In the genomic region with DNA sequence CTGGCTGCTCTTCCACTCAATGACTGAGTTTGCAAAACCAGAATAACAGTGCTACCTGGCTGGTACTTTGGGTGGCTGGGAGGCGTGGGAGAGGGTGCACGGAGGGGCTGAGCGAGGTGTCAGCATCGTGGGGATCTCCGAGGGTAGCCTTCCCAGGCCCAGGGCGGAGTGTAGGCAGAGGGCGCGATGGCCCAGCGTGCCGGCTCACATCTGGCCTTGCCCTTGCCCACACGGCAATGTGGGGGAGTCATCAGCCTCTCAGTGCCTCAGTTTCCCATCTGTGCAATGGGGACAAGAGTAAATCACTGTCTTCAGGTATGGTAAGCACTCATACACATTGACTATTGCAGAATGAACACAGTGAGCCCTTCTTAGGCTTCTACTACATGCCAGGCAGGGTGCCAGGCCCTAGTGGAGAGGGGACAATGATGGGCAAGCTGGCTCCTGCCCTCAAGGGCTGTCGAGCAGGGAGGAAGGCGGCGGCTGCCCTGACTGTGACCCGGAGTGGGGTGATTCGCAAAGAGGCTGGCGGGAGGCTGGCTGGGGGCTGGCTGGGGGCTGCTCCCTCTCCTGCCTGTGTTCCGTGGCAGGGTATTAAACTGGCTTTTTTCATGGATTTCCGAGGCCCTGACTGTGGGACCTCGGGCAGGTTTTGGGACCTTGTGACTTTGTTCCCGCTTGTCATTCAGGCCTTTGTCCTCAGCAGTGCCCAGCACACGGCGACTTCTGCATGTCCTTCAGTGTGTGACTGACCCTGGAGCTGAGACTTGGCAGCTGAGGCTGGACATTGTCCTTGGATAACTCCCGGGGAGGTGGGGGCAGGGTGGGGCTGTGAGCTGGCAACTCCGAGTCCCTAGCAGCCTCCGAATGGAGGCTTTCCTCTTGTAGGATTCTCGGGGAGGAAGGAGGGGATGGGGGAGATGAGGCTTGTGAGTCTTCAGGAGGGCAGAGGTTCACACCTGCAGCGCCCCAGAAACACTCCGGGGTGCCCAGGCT, we compare ENCODE assay signal across 9 cellular contexts.
A peak's percentile ranks its signal among the peaks of the same experiment; 100 is the strongest.
DNase-seq lines count a peak whose midpoint lies in the region; ATAC-seq and TF ChIP-seq lines count a peak whose summit lies in the region.
"Had no signal": no experiment of that assay in that cellular context is flagged by ENCODE, and none has a peak within 500 bp of the region (broad histone marks: within the 10 kb centered on the region; RNA-seq: fewer than 3 reads in every experiment).

No MANE protein-coding gene starts in this region.

- H3K4me3 Mint-ChIP-seq in activated naive CD4-positive, alpha-beta T cell treated with anti-CD3 and anti-CD28 coated beads, Interleukin-2, amount 50 U/mL, for 24 hours: no peak overlapping the region

- no peaks in the 10 kb centered on the region for H3K9me3 ChIP-seq in muscle layer of colon (ENCODE audit: low read length)
- no peaks in the 10 kb centered on the region for H3K9me3 ChIP-seq in uterus
- no peaks in the 10 kb centered on the region for H3K9me3 ChIP-seq in MM.1S (replicated peaks; ENCODE audit: insufficient read depth, low read length)
- H3K9me3 ChIP-seq: BE2C had no signal

- DNase-seq in activated naive CD4-positive, alpha-beta T cell (lab: John Stamatoyannopoulos, UW): no peak
- DNase-seq in caudate nucleus (lab: John Stamatoyannopoulos, UW) (peak in 2 of 61 donors; percentile 11 to 32), uterus (peak in 1 of 2 donors; percentile 46), Ammon's horn (ENCODE audit: low spot score) (no peak), MM.1S (no peak)
- DNase-seq: BE2C had no signal

- peak overlapping the region; percentile 23 for H3K27ac Mint-ChIP-seq in activated naive CD4-positive, alpha-beta T cell treated with anti-CD3 and anti-CD28 coated beads, Interleukin-2, amount 50 U/mL, for 24 hours

- no peaks in the 10 kb centered on the region for H3K27me3 Mint-ChIP-seq in activated naive CD4-positive, alpha-beta T cell treated with anti-CD3 and anti-CD28 coated beads, Interleukin-2, amount 50 U/mL, for 24 hours

- H3K9me3 Mint-ChIP-seq in activated naive CD4-positive, alpha-beta T cell treated with anti-CD3 and anti-CD28 coated beads, Interleukin-2, amount 50 U/mL, for 24 hours: no peaks in the 10 kb centered on the region

- H3K27me3 ChIP-seq in muscle layer of colon (ENCODE audit: control insufficient read depth in 1 of 2, insufficient read depth in 2 of 2, low read length in 2 of 2) (no peaks in the 10 kb centered on the region), uterus (no peaks in the 10 kb centered on the region), MM.1S (replicated peaks; ENCODE audit: insufficient read depth, low read length) (no peaks in the 10 kb centered on the region)
- H3K27me3 ChIP-seq: BE2C had no signal

- TF ChIP-seq POLR2A in uterus (IDR thresholded peaks at IDR 0.05): no peak

- TF ChIP-seq CTCF in uterus (IDR thresholded peaks at IDR 0.05): no peak
- no peak for TF ChIP-seq CTCF in MM.1S (IDR thresholded peaks at IDR 0.05; ENCODE audit: low read length)

- no peak overlapping the region for H3K4me3 ChIP-seq in muscle layer of colon (ENCODE audit: low read depth in 1 of 2, low read length in 2 of 2)
- H3K4me3 ChIP-seq in uterus: no peak overlapping the region
- H3K4me3 ChIP-seq in MM.1S (ENCODE audit: low read length): no peak overlapping the region

- H3K79me2 ChIP-seq in MM.1S (ENCODE audit: low read length): peaks cover 89% of the 10 kb centered on the region

- no peaks in the 10 kb centered on the region; the same call in 1 of the 2 replicates for H4K20me1 ChIP-seq in MM.1S (ENCODE audit: insufficient read depth, low read length)

- H3K27ac ChIP-seq in caudate nucleus (ENCODE audit: low read depth, low read length) (peak overlapping the region; percentile 36), muscle layer of colon (ENCODE audit: low read depth, low read length) (peak overlapping the region; percentile 77), uterus (peak overlapping the region; percentile 68 to 97), MM.1S (ENCODE audit: low read length) (no peak overlapping the region)

- H3F3A ChIP-seq in MM.1S (ENCODE audit: insufficient read depth, low read length): no peaks in the 10 kb centered on the region

- peaks cover 1% of the 10 kb centered on the region for H3K36me3 Mint-ChIP-seq in activated naive CD4-positive, alpha-beta T cell treated with anti-CD3 and anti-CD28 coated beads, Interleukin-2, amount 50 U/mL, for 24 hours

- no peaks in the 10 kb centered on the region for H3K36me3 ChIP-seq in muscle layer of colon (ENCODE audit: insufficient read depth, low read length)
- H3K36me3 ChIP-seq in uterus: no peaks in the 10 kb centered on the region
- no peaks in the 10 kb centered on the region for H3K36me3 ChIP-seq in MM.1S (replicated peaks; ENCODE audit: insufficient read depth, low read length)
- H3K36me3 ChIP-seq: BE2C had no signal

- no peak overlapping the region for H3K4me2 ChIP-seq in MM.1S (ENCODE audit: low read depth, low read length)

- ATAC-seq in HG02678 (IDR thresholded peaks at IDR 0.05; ENCODE audit: unreplicated experiment): no peak

- intact Hi-C loops in uterus (cut with DNase I; ENCODE audit: low total_unique reads): no loop called here

- no peaks in the 10 kb centered on the region for H3K9me2 ChIP-seq in MM.1S (replicated peaks; ENCODE audit: insufficient read depth, low read length)

- H3K4me1 Mint-ChIP-seq in activated naive CD4-positive, alpha-beta T cell treated with anti-CD3 and anti-CD28 coated beads, Interleukin-2, amount 50 U/mL, for 24 hours: peaks cover 87% of the 10 kb centered on the region

- H3K4me1 ChIP-seq in muscle layer of colon (ENCODE audit: insufficient read depth, low read length) (peaks cover 90% of the 10 kb centered on the region), uterus (peaks cover 6 to 55% of the 10 kb centered on the region in 2 donors), MM.1S (ENCODE audit: low read length) (no peaks in the 10 kb centered on the region)

- H3K9ac ChIP-seq in muscle layer of colon (ENCODE audit: low read length) (peak overlapping the region; percentile 15), MM.1S (ENCODE audit: low read length) (no peak overlapping the region)

- H2AFZ ChIP-seq in MM.1S (ENCODE audit: low read length): no peak overlapping the region
